In the genomic region with DNA sequence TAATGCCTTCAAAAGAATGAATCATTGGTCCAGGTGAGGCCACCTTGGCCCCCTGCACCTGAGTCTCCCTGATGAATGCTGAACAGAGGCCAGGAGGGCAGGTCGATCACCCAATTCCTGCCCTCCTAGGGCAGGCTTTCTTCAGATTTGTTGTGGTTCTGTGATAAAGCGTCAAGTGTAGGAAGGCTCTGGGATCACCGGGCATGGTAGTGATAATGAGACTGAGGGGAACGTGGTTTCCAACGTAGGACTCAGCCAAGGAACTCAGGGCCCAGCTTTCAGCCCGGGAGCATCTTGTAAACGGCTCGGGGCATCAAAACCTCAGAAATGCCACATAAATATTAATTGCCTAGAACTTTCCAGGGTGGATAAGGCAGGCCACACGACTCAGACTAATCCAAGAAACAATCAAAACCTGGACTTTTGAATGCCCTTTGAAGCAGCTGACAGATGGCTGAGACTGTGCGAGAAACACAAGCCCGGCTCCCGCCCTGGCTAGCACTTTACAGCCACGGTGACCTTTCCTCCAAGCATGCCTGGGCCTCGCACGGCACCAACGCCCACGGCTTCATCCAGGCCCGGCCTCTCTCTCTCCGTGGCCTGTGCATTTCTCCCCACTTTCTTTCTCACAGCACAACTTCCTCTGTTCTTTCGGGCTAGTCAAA, we compare ENCODE assay signal across 30 cellular contexts.
A peak's percentile ranks its signal among the peaks of the same experiment; 100 is the strongest.
DNase-seq lines count a peak whose midpoint lies in the region; ATAC-seq and TF ChIP-seq lines count a peak whose summit lies in the region.
"Had no signal": no experiment of that assay in that cellular context is flagged by ENCODE, and none has a peak within 500 bp of the region (broad histone marks: within the 10 kb centered on the region; RNA-seq: fewer than 3 reads in every experiment).

No MANE protein-coding gene starts in this region.

- no peaks in the 10 kb centered on the region for H3K9me3 ChIP-seq in SK-N-SH
- H3K9me3 ChIP-seq: heart right ventricle, right lobe of liver, upper lobe of left lung had no signal

- H3K9me2 ChIP-seq in SK-N-SH: no peaks in the 10 kb centered on the region

- no peak overlapping the region for H3K4me2 ChIP-seq in SK-N-SH
- H3K4me2 ChIP-seq: neural progenitor cell had no signal

- 26% methylated on average over 20 of the region's 20 CpGs for WGBS in SK-N-SH (ENCODE audit: low lambda C conversion rate)

- TF ChIP-seq CTCF in SK-N-SH (IDR thresholded peaks at IDR 0.05) (no peak), fibroblast of villous mesenchyme (IDR thresholded peaks at IDR 0.05; ENCODE audit: insufficient read depth, low read depth, low read length) (no peak)

- H3K4me1 ChIP-seq in SK-N-SH (ENCODE audit: control insufficient read depth in 1 of 2, insufficient read depth in 2 of 2, low read depth in 1 of 2, low read length in 1 of 2): peaks cover 0 to 13% of the 10 kb centered on the region in 2 experiments; a peak in 1 of 4 replicates
- H3K4me1 ChIP-seq: neural progenitor cell, right lobe of liver, upper lobe of left lung had no signal

- no peaks in the 10 kb centered on the region; the same call in 1 of the 2 replicates for H3K27me3 ChIP-seq in SK-N-SH (ENCODE audit: insufficient read depth)
- H3K27me3 ChIP-seq: cardiac muscle cell, heart right ventricle, neural progenitor cell, right lobe of liver, upper lobe of left lung had no signal

- no peak overlapping the region for H3K27ac ChIP-seq in SK-N-SH (ENCODE audit: low read depth in 2 of 2, low read length in 1 of 2)
- H3K27ac ChIP-seq: 22Rv1, cardiac muscle cell, heart right ventricle, HL-60, neural progenitor cell, right lobe of liver, upper lobe of left lung had no signal

- TF ChIP-seq RAD21 in SK-N-SH (IDR thresholded peaks at IDR 0.05; ENCODE audit: low read length): no peak

- no peak for ATAC-seq in SK-N-SH treated with all-trans-retinoic acid at 6 μM for 48 hours
- peak; percentile 64 for ATAC-seq in sciatic nerve
- ATAC-seq: activated naive CD4-positive, alpha-beta T cell treated with anti-CD3 and anti-CD28 coated beads, Interleukin-2, amount 50 U/mL, for 72 hours; esophagus mucosa; PC-3; right lobe of liver had no signal

- POLR2A ChIA-PET in SK-N-SH (lab: Yijun Ruan, JAX): no interaction called here

- H2AFZ ChIP-seq in SK-N-SH (ENCODE audit: low read depth): 0 out of 2 replicates have a peak overlapping the region, but pooled peaks have one; percentile 24
- H2AFZ ChIP-seq: neural progenitor cell had no signal

- intact Hi-C loops in sciatic nerve (cut with DNase I): no loop called here

- no peak overlapping the region for H3K4me3 ChIP-seq in SK-N-SH (ENCODE audit: low read depth in 2 of 2, low read length in 1 of 2)
- H3K4me3 ChIP-seq in fibroblast of villous mesenchyme (ENCODE audit: low read depth, low read length): no peak overlapping the region
- H3K4me3 ChIP-seq: cardiac muscle cell, heart right ventricle, neural progenitor cell, right lobe of liver, upper lobe of left lung had no signal

- H4K20me1 ChIP-seq in SK-N-SH (ENCODE audit: insufficient read depth): no peaks in the 10 kb centered on the region

- H3K79me2 ChIP-seq in SK-N-SH (ENCODE audit: insufficient read depth): no peaks in the 10 kb centered on the region

- CTCF ChIA-PET in SK-N-SH (lab: Yijun Ruan, JAX): interaction anchor here (1.5 kb wide), 1 partner anchor 139 kb away, joined by 3 read pairs; no protein-coding TSS in a partner anchor

- no peaks in the 10 kb centered on the region for H3F3A ChIP-seq in SK-N-SH (replicated peaks; ENCODE audit: insufficient read depth)

- no peak for TF ChIP-seq EP300 in SK-N-SH (IDR thresholded peaks at IDR 0.05; ENCODE audit: borderline replicate concordance in 1 of 2, low read depth in 1 of 2, low read length in 1 of 2)

- no peak overlapping the region for H3K9ac ChIP-seq in SK-N-SH
- H3K9ac ChIP-seq: neural progenitor cell had no signal

- no peaks in the 10 kb centered on the region for H3K36me3 ChIP-seq in SK-N-SH (replicated peaks in 1 of 2; ENCODE audit: control insufficient read depth in 1 of 2, insufficient read depth in 2 of 2, low read length in 1 of 2)
- H3K36me3 ChIP-seq: cardiac muscle cell, heart right ventricle, neural progenitor cell had no signal

- DNase-seq in SK-N-SH (no peak), astrocyte of the hippocampus (ENCODE audit: low read depth, low spot score) (peak; percentile 29), fibroblast of villous mesenchyme (ENCODE audit: low read depth) (peak; percentile 41), sciatic nerve (ENCODE audit: low spot score) (no peak), HT-29 (ENCODE audit: low spot score) (no peak), SHP77 (lab: John Stamatoyannopoulos, UW) (no peak)
- DNase-seq in stimulated activated CD4-positive, alpha-beta T cell treated with anti-CD3 and anti-CD28 coated beads, Interleukin-4, amount 100 ng/mL, for 1 hour: no peak
- DNase-seq: activated CD4-positive, alpha-beta memory T cell treated with anti-CD3 and anti-CD28 coated beads for 36 hours; activated CD4-positive, alpha-beta T cell treated with anti-CD3 and anti-CD28 coated beads for 1 hour; activated T-cell treated with anti-CD3 and anti-CD28 coated beads for 4 hours; C1 segment of cervical spinal cord; COR-L47; endodermal cell; H9; heart right ventricle; NCI-H1436 treated with DMSO at 0.1 percent for 48 hours; NCI-H226; NCI-H69; PC-3; SHP77 treated with DMSO at 0.1 percent for 48 hours; stimulated activated CD4-positive, alpha-beta T cell treated with anti-CD3 and anti-CD28 coated beads, Interleukin-4, amount 100 ng/mL, for 24 hours; upper lobe of left lung had no signal

TF ChIP-seq in SK-N-SH, 30 proteins besides CTCF, POLR2A, EP300 and RAD21:
- TF ChIP-seq NRF1 (IDR thresholded peaks at IDR 0.05; ENCODE audit: low read depth, low read length): no peak
- no peak for TF ChIP-seq EZH2phosphoT487 (IDR thresholded peaks at IDR 0.05; ENCODE audit: borderline replicate concordance, low read depth)
- TF ChIP-seq MXI1 (IDR thresholded peaks at IDR 0.05; ENCODE audit: low read depth, low read length): no peak
- TF ChIP-seq NFIC (IDR thresholded peaks at IDR 0.05; ENCODE audit: borderline replicate concordance): no peak
- TF ChIP-seq FOXJ3 (CRISPR knock-in tag; IDR thresholded peaks at IDR 0.05): no peak
- TF ChIP-seq GABPA (IDR thresholded peaks at IDR 0.05; ENCODE audit: low read depth): no peak
- TF ChIP-seq FOXM1 (IDR thresholded peaks at IDR 0.05; ENCODE audit: low read depth): no peak
- no peak for TF ChIP-seq GATA2 (CRISPR knock-in tag; IDR thresholded peaks at IDR 0.05)
- no peak for TF ChIP-seq RXRA (IDR thresholded peaks at IDR 0.05; ENCODE audit: borderline replicate concordance, low read depth)
- TF ChIP-seq TAF1 (IDR thresholded peaks at IDR 0.05; ENCODE audit: borderline replicate concordance, low read depth, low read length): no peak

TF ChIP-seq in SK-N-SH treated with all-trans-retinoic acid at 6 μM for 48 hours, 23 proteins besides CTCF, POLR2A, EP300 and RAD21:
- no peak for TF ChIP-seq ZNF70 (CRISPR knock-in tag; IDR thresholded peaks at IDR 0.05)
- TF ChIP-seq PPARA (CRISPR knock-in tag; IDR thresholded peaks at IDR 0.05; ENCODE audit: borderline replicate concordance): no peak
- TF ChIP-seq TCF4 (CRISPR knock-in tag; IDR thresholded peaks at IDR 0.05; ENCODE audit: borderline replicate concordance): no peak
- TF ChIP-seq ZC3H10 (CRISPR knock-in tag; IDR thresholded peaks at IDR 0.05): no peak
- no peak for TF ChIP-seq SNAI2 (CRISPR knock-in tag; IDR thresholded peaks at IDR 0.05)
- no peak for TF ChIP-seq ARNTL (CRISPR knock-in tag; IDR thresholded peaks at IDR 0.05; ENCODE audit: borderline replicate concordance, low read depth)
- TF ChIP-seq RARB (CRISPR knock-in tag; IDR thresholded peaks at IDR 0.05): no peak
- TF ChIP-seq, protein P1, sequence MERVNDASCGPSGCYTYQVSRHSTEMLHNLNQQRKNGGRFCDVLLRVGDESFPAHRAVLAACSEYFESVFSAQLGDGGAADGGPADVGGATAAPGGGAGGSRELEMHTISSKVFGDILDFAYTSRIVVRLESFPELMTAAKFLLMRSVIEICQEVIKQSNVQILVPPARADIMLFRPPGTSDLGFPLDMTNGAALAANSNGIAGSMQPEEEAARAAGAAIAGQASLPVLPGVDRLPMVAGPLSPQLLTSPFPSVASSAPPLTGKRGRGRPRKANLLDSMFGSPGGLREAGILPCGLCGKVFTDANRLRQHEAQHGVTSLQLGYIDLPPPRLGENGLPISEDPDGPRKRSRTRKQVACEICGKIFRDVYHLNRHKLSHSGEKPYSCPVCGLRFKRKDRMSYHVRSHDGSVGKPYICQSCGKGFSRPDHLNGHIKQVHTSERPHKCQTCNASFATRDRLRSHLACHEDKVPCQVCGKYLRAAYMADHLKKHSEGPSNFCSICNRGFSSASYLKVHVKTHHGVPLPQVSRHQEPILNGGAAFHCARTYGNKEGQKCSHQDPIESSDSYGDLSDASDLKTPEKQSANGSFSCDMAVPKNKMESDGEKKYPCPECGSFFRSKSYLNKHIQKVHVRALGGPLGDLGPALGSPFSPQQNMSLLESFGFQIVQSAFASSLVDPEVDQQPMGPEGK (CRISPR knock-in tag; IDR thresholded peaks at IDR 0.05; ENCODE audit: borderline replicate concordance): no peak
- no peak for TF ChIP-seq CSDC2 (CRISPR knock-in tag; IDR thresholded peaks at IDR 0.05)
- no peak for TF ChIP-seq BACH2 (CRISPR knock-in tag; IDR thresholded peaks at IDR 0.05; ENCODE audit: borderline replicate concordance)

Comparison
In these comparisons a context has a peak if more than half of its experiments do, and no peak if none do; other contexts are left out.
1. DNase-seq: peak in astrocyte of the hippocampus (single experiment) and fibroblast of villous mesenchyme (single experiment); none in SK-N-SH (single experiment), sciatic nerve (single experiment), HT-29 (single experiment), stimulated activated CD4-positive, alpha-beta T cell treated with anti-CD3 and anti-CD28 coated beads, Interleukin-4, amount 100 ng/mL, for 1 hour (single experiment) and SHP77 (0 of 2).